ENCODE assay signal across 26 cellular contexts in the genomic region with DNA sequence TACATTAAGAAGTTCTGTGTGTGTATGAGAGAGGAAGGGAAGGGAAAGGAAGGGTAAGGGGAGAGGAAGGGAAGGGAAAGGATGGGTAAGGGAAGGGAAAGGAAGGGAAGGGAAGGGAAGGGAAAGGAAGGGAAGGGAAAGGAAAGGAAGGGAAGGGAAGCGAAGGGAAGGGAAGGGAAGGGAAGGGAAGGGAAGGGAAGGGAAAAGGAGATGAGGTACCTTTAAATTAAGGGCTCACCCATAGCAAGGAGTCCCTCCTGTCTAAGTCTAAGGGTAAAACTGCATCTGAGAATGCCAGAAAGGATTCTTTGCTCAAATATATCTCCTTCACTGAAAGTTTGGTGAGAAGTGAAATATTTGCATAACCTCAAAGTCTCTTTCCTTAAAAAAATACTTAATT.
"Had no signal": no experiment of that assay in that cellular context is flagged by ENCODE, and none has a peak within 500 bp of the region (broad histone marks: within the 10 kb centered on the region; RNA-seq: fewer than 3 reads in every experiment).

No MANE protein-coding gene starts in this region.

- H3K36me3 ChIP-seq: stomach, suprapubic skin, thoracic aorta, thyroid gland, tibial artery, tibial nerve, transverse colon, upper lobe of left lung, upper lobe of right lung, uterus, vagina had no signal

- H3K4me1 ChIP-seq: stomach, suprapubic skin, testis, thyroid gland, tibial artery, transverse colon, upper lobe of left lung, upper lobe of right lung, uterus, vagina had no signal

- DNase-seq: stimulated activated CD4-positive, alpha-beta T cell treated with anti-CD3 and anti-CD28 coated beads, Interleukin-2, amount 100 ng/mL, for 48 hours; stimulated activated CD4-positive, alpha-beta T cell treated with anti-CD3 and anti-CD28 coated beads, Interleukin-4, amount 100 ng/mL, for 1 hour; stimulated activated CD4-positive, alpha-beta T cell treated with anti-CD3 and anti-CD28 coated beads, Interleukin-4, amount 100 ng/mL, for 24 hours; stimulated activated CD4-positive, alpha-beta T cell treated with anti-CD3 and anti-CD28 coated beads, Interleukin-4, amount 100 ng/mL, for 4 hours; stimulated activated CD8-positive, alpha-beta memory T cell treated with anti-CD3 and anti-CD28 coated beads, Interleukin-4, amount 100 ng/mL, for 48 hours; stimulated activated naive B cell treated with anti-CD40 and anti-IgM and Interleukin-4, amounts not matched to agents 10 μg/mL and 1 μg/mL and 100 μg/mL, for 72 hours; stimulated activated naive CD4-positive, alpha-beta T cell; stimulated activated naive CD4-positive, alpha-beta T cell treated with Interleukin-2 at 50 U/mL for 16 hours; stimulated activated naive CD8-positive, alpha-beta T cell treated with anti-CD3 and anti-CD28 coated beads, Interleukin-15, amount 100 ng/mL, for 72 hours; stomach; substantia nigra; testis; thyroid gland; tibial artery; transverse colon; trophoblast cell; upper lobe of left lung; upper lobe of right lung; uterus had no signal

- H3K9me3 ChIP-seq: stomach, suprapubic skin, testis, thoracic aorta, thyroid gland, tibial artery, transverse colon, upper lobe of right lung, uterus, vagina had no signal

- ATAC-seq: stimulated activated effector memory CD8-positive, alpha-beta T cell treated with anti-CD3 and anti-CD28 coated beads, Interleukin-12 subunit alpha, Interleukin-12 subunit beta, amount 100 ng/mL, for 72 hours; stimulated activated memory B cell treated with anti-CD40 and anti-IgM and Interleukin-4, amounts not matched to agents 10 μg/mL and 1 μg/mL and 100 μg/mL, for 72 hours; stimulated activated naive B cell treated with anti-CD40 and anti-IgM and Interleukin-4, amounts not matched to agents 10 μg/mL and 1 μg/mL and 100 μg/mL, for 72 hours; stimulated activated naive CD8-positive, alpha-beta T cell treated with anti-CD3 and anti-CD28 coated beads, Interleukin-15, amount 100 ng/mL, for 72 hours; upper lobe of right lung had no signal

- H3K27ac ChIP-seq: stomach, suprapubic skin, testis, thoracic aorta, thyroid gland, tibial artery, transverse colon, upper lobe of left lung, upper lobe of right lung, uterus, vagina had no signal

- FAIRE-seq: urothelium cell line had no signal

- H3K4me3 ChIP-seq: stomach, suprapubic skin, testis, thoracic aorta, thyroid gland, tibial artery, tibial nerve, transverse colon, upper lobe of left lung, upper lobe of right lung, uterus, vagina had no signal

- H3K27me3 ChIP-seq: stomach, suprapubic skin, testis, thyroid gland, tibial artery, tibial nerve, transverse colon, upper lobe of left lung, upper lobe of right lung, uterus, vagina had no signal
